29 cellular contexts compared by ENCODE assay signal in genomic region chr1:36628804-36629203, GRCh38.
DNase-seq lines count a peak whose midpoint lies in the region; ATAC-seq, FAIRE-seq and TF ChIP-seq lines count a peak whose summit lies in the region.
"Had no signal": no experiment of that assay in that cellular context is flagged by ENCODE, and none has a peak within 500 bp of the region (broad histone marks: within the 10 kb centered on the region; RNA-seq: fewer than 3 reads in every experiment).

No MANE protein-coding gene starts in this region.

- intact Hi-C loops in K562 (cut with micrococcal nuclease) = no loop called here

- H3K27ac Mint-ChIP-seq in neural crest cell (ENCODE audit: unreplicated experiment) = peak overlapping the region; percentile 24
- H3K27ac Mint-ChIP-seq: CD14-positive monocyte; CD4-positive, alpha-beta memory T cell; CD4-positive, CD25-positive, alpha-beta regulatory T cell had no signal

- H3K9me1 ChIP-seq in K562 (ENCODE audit: control insufficient read depth, insufficient read depth, low read length) = no peaks in the 10 kb centered on the region

- no peak overlapping the region for H3K4me3 ChIP-seq in Karpas-422 (ENCODE audit: low read length)
- H3K4me3 ChIP-seq in K562 = no peak overlapping the region
- H3K4me3 ChIP-seq in osteoblast (ENCODE audit: insufficient read depth, low read length) = no peak overlapping the region
- H3K4me3 ChIP-seq in smooth muscle cell = no peak overlapping the region
- H3K4me3 ChIP-seq: BLaER1, GM12878 had no signal

- no peaks in the 10 kb centered on the region for H3K9me3 ChIP-seq in Karpas-422 (ENCODE audit: low read length)
- H3K9me3 ChIP-seq in K562 (replicated peaks; ENCODE audit: control insufficient read depth, insufficient read depth, low read depth, low read length) = no peaks in the 10 kb centered on the region
- H3K9me3 ChIP-seq in osteoblast (ENCODE audit: low read depth, low read length) = no peaks in the 10 kb centered on the region
- no peaks in the 10 kb centered on the region for H3K9me3 ChIP-seq in smooth muscle cell (replicated peaks; ENCODE audit: low read depth)
- H3K9me3 ChIP-seq: BE2C, BLaER1 had no signal

- H3K36me3 ChIP-seq in Karpas-422 (ENCODE audit: insufficient read depth, low read length) (no peaks in the 10 kb centered on the region), K562 (ENCODE audit: control insufficient read depth, insufficient read depth, low read length) (no peaks in the 10 kb centered on the region), osteoblast (ENCODE audit: insufficient read depth, low read length) (no peaks in the 10 kb centered on the region), smooth muscle cell (ENCODE audit: low read depth) (no peaks in the 10 kb centered on the region)
- H3K36me3 ChIP-seq: BE2C, BLaER1 had no signal

- no peak for DNase-seq in Karpas-422
- peak in 3 of 4 experiments; percentile 16 to 35 (median 22) for DNase-seq in K562 (ENCODE audit: extremely low read depth in 1 of 4, low spot score in 3 of 4)
- DNase-seq in neural crest cell (ENCODE audit: low read depth, low spot score) = no peak
- peak; percentile 13 for DNase-seq in osteoblast (ENCODE audit: insufficient read length, low spot score, missing footprints)
- no peak for DNase-seq in NCI-H1417 treated with DMSO at 0.1 percent for 48 hours (lab: John Stamatoyannopoulos, UW)
- no peak for DNase-seq in smooth muscle cell (lab: John Stamatoyannopoulos, UW; ENCODE audit: unreplicated experiment)
- DNase-seq in NCI-H526 (lab: John Stamatoyannopoulos, UW) = no peak
- DNase-seq in A172 (ENCODE audit: low spot score) = no peak
- DNase-seq: ACHN; BE2C; C1 segment of cervical spinal cord; CD4-positive, alpha-beta memory T cell; CD4-positive, CD25-positive, alpha-beta regulatory T cell; CD8-positive, alpha-beta memory T cell; COR-L47; DMS 273 treated with DMSO at 0.1 percent for 48 hours; DMS153; DMS53; DMS79; DND-41; EL; GDM1 had no signal

- H3K4me1 ChIP-seq in Karpas-422 (ENCODE audit: low read length) (peaks cover 39% of the 10 kb centered on the region), K562 (replicated peaks in 1 of 2; ENCODE audit: control insufficient read depth in 2 of 2, insufficient read depth in 2 of 2, low read length in 2 of 2) (no peaks in the 10 kb centered on the region; a peak in 1 of 5 replicates), osteoblast (ENCODE audit: insufficient read depth, low read length) (no peaks in the 10 kb centered on the region), smooth muscle cell (ENCODE audit: low read depth) (no peaks in the 10 kb centered on the region)
- H3K4me1 ChIP-seq: BE2C, BLaER1 had no signal

- H3K27me3 Mint-ChIP-seq in neural crest cell (ENCODE audit: low read depth) = peaks cover 17% of the 10 kb centered on the region

- no TSS peak for BruUV-seq in K562 (replicated peaks; lab: Mats Ljungman, UMichigan)

- TF ChIP-seq CTCF in K562 (IDR thresholded peaks at IDR 0.05 in 2 of 3, conservative IDR thresholded peaks at IDR 0.05 in 1 of 3; ENCODE audit: insufficient read depth in 2 of 3, low read depth in 1 of 3, low read length in 3 of 3) = no peak
- TF ChIP-seq CTCF in neural crest cell (conservative IDR thresholded peaks at IDR 0.05) = no peak
- TF ChIP-seq CTCF in osteoblast (IDR thresholded peaks at IDR 0.05; ENCODE audit: extremely low read depth, low read depth, low read length) = no peak
- TF ChIP-seq CTCF in smooth muscle cell (IDR thresholded peaks at IDR 0.05; ENCODE audit: borderline replicate concordance, insufficient read depth, poor library complexity, severe bottlenecking) = no peak

- H3K4me3 Mint-ChIP-seq in neural crest cell = no peak overlapping the region
- H3K4me3 Mint-ChIP-seq: CD14-positive monocyte; CD4-positive, alpha-beta memory T cell; CD4-positive, CD25-positive, alpha-beta regulatory T cell; CD8-positive, alpha-beta memory T cell had no signal

- no peaks in the 10 kb centered on the region for H3K27me3 ChIP-seq in Karpas-422 (ENCODE audit: low read length)
- H3K27me3 ChIP-seq in K562 (ENCODE audit: control insufficient read depth in 2 of 2, insufficient read depth in 2 of 2, low read length in 2 of 2) = peaks cover 12 to 22% of the 10 kb centered on the region in 2 experiments; a peak in 4 of 5 replicates
- peaks cover 2% of the 10 kb centered on the region for H3K27me3 ChIP-seq in osteoblast (ENCODE audit: insufficient read depth, low read length)
- peaks cover 24% of the 10 kb centered on the region for H3K27me3 ChIP-seq in smooth muscle cell (ENCODE audit: low read depth)
- H3K27me3 ChIP-seq: BE2C, BLaER1 had no signal

- no peaks in the 10 kb centered on the region for H3K79me2 ChIP-seq in Karpas-422 (ENCODE audit: low read length)
- H3K79me2 ChIP-seq in K562 (ENCODE audit: control insufficient read depth, insufficient read depth, low read length) = no peaks in the 10 kb centered on the region
- no peaks in the 10 kb centered on the region for H3K79me2 ChIP-seq in osteoblast (ENCODE audit: insufficient read depth, low read length)
- H3K79me2 ChIP-seq in smooth muscle cell (ENCODE audit: low read depth) = no peaks in the 10 kb centered on the region

- H3K27ac ChIP-seq in Karpas-422 (ENCODE audit: low read length) = peak overlapping the region; percentile 16
- H3K27ac ChIP-seq in K562 (ENCODE audit: extremely low read depth, low read depth, low read length) = no peak overlapping the region
- no peak overlapping the region for H3K27ac ChIP-seq in osteoblast (ENCODE audit: low read depth, low read length)
- H3K27ac ChIP-seq in smooth muscle cell (ENCODE audit: low read depth) = no peak overlapping the region
- H3K27ac ChIP-seq: 22Rv1, BLaER1 had no signal

- in situ Hi-C loops in K562 (cut with MboI) = no loop called here

- no peak for TF ChIP-seq EP300 in K562 (IDR thresholded peaks at IDR 0.05; ENCODE audit: low read length)

- H3K9me3 Mint-ChIP-seq in neural crest cell = no peaks in the 10 kb centered on the region
- H3K9me3 Mint-ChIP-seq: CD14-positive monocyte; CD4-positive, alpha-beta memory T cell; CD8-positive, alpha-beta memory T cell had no signal

- no peak for TF ChIP-seq POLR2A in K562 (conservative IDR thresholded peaks at IDR 0.05)

- TF ChIP-seq RAD21 in K562 (CRISPR knock-in tag; conservative IDR thresholded peaks at IDR 0.05 in 1 of 2, IDR thresholded peaks at IDR 0.05 in 1 of 2) = no peak

- H3K9ac ChIP-seq in Karpas-422 (ENCODE audit: low read length) (no peak overlapping the region), K562 (ENCODE audit: insufficient read depth in 1 of 2, low read depth in 2 of 2, low read length in 2 of 2) (no peak overlapping the region), smooth muscle cell (ENCODE audit: low read depth) (no peak overlapping the region)
- H3K9ac ChIP-seq: BLaER1 had no signal

- CTCF ChIA-PET in K562 (lab: Yijun Ruan, JAX; ENCODE audit: low intra/inter-chr PET ratio) = no interaction called here

- H3K9me2 ChIP-seq in Karpas-422 (replicated peaks; ENCODE audit: insufficient read depth, low read length) = no peaks in the 10 kb centered on the region

- no peak overlapping the region for H2AFZ ChIP-seq in Karpas-422 (ENCODE audit: low read length)
- no peak overlapping the region for H2AFZ ChIP-seq in K562 (ENCODE audit: low read depth, low read length)
- H2AFZ ChIP-seq in osteoblast (ENCODE audit: low read length) = no peak overlapping the region
- H2AFZ ChIP-seq in smooth muscle cell (ENCODE audit: low read depth) = no peak overlapping the region

- no peak for ATAC-seq in K562
- ATAC-seq: GM12878 had no signal

- H3K36me3 Mint-ChIP-seq in neural crest cell (ENCODE audit: low read depth) = no peaks in the 10 kb centered on the region
- H3K36me3 Mint-ChIP-seq: CD14-positive monocyte; CD4-positive, alpha-beta memory T cell; CD4-positive, CD25-positive, alpha-beta regulatory T cell; CD8-positive, alpha-beta memory T cell had no signal

- no peaks in the 10 kb centered on the region for H3F3A ChIP-seq in smooth muscle cell (ENCODE audit: low read depth)

- H4K20me1 ChIP-seq in Karpas-422 (ENCODE audit: insufficient read depth, low read depth, low read length) (no peaks in the 10 kb centered on the region), K562 (replicated peaks; ENCODE audit: control insufficient read depth, insufficient read depth, low read length) (peaks cover 6% of the 10 kb centered on the region; the same call in 1 of the 2 replicates), osteoblast (ENCODE audit: insufficient read depth, low read length) (no peaks in the 10 kb centered on the region), smooth muscle cell (ENCODE audit: low read depth) (no peaks in the 10 kb centered on the region)
- H4K20me1 ChIP-seq: BLaER1 had no signal

- POLR2A ChIA-PET in K562 (lab: Yijun Ruan, JAX) = interaction anchor here (0.7 to 1.0 kb wide), 2 partner anchors 82 to 105 kb away, joined by 3 read pairs; no protein-coding TSS in a partner anchor

- WGBS in K562 (ENCODE audit: insufficient coverage, low coverage, missing lambda C conversion rate) = 3% methylated on average over 5 of the region's 5 CpGs
- WGBS in smooth muscle cell (ENCODE audit: low lambda C conversion rate) = 85% methylated on average over 5 of the region's 5 CpGs

- FAIRE-seq in K562 (lab: Jason Lieb, UNC) = no peak
- FAIRE-seq: A204.1, GM12878, GM12892, GM18507 had no signal

- H3K4me1 Mint-ChIP-seq in neural crest cell = no peaks in the 10 kb centered on the region
- H3K4me1 Mint-ChIP-seq: CD14-positive monocyte; CD4-positive, alpha-beta memory T cell; CD4-positive, CD25-positive, alpha-beta regulatory T cell; CD8-positive, alpha-beta memory T cell had no signal

- H3K4me2 ChIP-seq in Karpas-422 (ENCODE audit: low read depth, low read length, poor library complexity, severe bottlenecking) (no peak overlapping the region), K562 (ENCODE audit: insufficient read depth, low read length) (no peak overlapping the region), osteoblast (ENCODE audit: insufficient read depth, low read length) (no peak overlapping the region), smooth muscle cell (no peak overlapping the region)
- H3K4me2 ChIP-seq: BLaER1 had no signal

TF ChIP-seq in K562, 482 proteins besides CTCF, POLR2A, EP300 and RAD21 (continues in another document):
- TF ChIP-seq, protein P1, sequence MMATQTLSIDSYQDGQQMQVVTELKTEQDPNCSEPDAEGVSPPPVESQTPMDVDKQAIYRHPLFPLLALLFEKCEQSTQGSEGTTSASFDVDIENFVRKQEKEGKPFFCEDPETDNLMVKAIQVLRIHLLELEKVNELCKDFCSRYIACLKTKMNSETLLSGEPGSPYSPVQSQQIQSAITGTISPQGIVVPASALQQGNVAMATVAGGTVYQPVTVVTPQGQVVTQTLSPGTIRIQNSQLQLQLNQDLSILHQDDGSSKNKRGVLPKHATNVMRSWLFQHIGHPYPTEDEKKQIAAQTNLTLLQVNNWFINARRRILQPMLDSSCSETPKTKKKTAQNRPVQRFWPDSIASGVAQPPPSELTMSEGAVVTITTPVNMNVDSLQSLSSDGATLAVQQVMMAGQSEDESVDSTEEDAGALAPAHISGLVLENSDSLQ (IDR thresholded peaks at IDR 0.05) = peak; percentile 69

Comparison
In these comparisons a context has a peak if more than half of its experiments do, and no peak if none do; other contexts are left out.
1. DNase-seq: peak in K562 (3 of 4) and osteoblast (single experiment); none in Karpas-422 (single experiment), neural crest cell (single experiment), NCI-H1417 treated with DMSO at 0.1 percent for 48 hours (single experiment), smooth muscle cell (single experiment), NCI-H526 (0 of 2) and A172 (single experiment).